In the genomic region with DNA sequence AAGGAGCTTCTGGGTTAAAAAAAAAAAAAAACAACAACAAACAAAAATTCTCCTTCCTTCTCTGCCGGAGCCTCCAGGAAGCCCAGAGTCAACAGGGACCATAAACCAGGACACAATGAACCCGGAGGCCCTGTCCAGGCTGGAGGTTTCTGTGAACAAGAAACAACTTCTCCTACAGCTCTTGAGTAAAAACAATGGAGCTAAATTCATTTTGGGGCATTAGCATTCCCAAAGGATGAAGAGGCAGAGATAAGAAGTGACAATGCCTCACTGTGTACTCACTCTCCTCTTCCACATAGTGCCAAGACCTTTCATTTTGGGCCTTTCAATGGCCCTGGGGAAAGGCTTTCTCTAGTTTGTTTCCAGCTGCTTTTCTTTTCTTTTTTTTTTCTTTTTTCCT, we compare ENCODE assay signal across 16 cellular contexts. TPM values are rescaled to one million over a fixed set of nuclear protein-coding genes. Genes with fewer than 3 reads are reported as not detected.
DNase-seq lines count a peak whose midpoint lies in the region; ATAC-seq and TF ChIP-seq lines count a peak whose summit lies in the region.
"Had no signal": no experiment of that assay in that cellular context is flagged by ENCODE, and none has a peak within 500 bp of the region (broad histone marks: within the 10 kb centered on the region; RNA-seq: fewer than 3 reads in every experiment).

No MANE protein-coding gene starts in this region.

- no peak overlapping the region for H3K4me3 ChIP-seq in coronary artery

- DNase-seq in Right ventricle myocardium inferior (ENCODE audit: missing footprints) (no peak), cardiac septum (ENCODE audit: low spot score) (no peak), astrocyte of the hippocampus (ENCODE audit: low read depth, low spot score) (peak; percentile 23), kidney glomerular epithelial cell (lab: John Stamatoyannopoulos, UW) (peak; percentile 35), coronary artery (ENCODE audit: low spot score) (no peak), NCI-H146 treated with DMSO at 0.1 percent for 48 hours (lab: John Stamatoyannopoulos, UW; ENCODE audit: unreplicated experiment) (no peak), SIG-M5 (lab: John Stamatoyannopoulos, UW) (no peak)
- DNase-seq: ACHN; activated CD8-positive, alpha-beta memory T cell treated with anti-CD3 and anti-CD28 coated beads, Interleukin-2, amount 50 U/mL, for 48 hours; activated naive CD4-positive, alpha-beta T cell treated with anti-CD3 and anti-CD28 coated beads, Interleukin-2, amount 50 U/mL, for 16 hours; cerebellar nuclear complex; GF-D8; NCI-H1092; NCI-H446; stimulated activated CD4-positive, alpha-beta T cell treated with anti-CD3 and anti-CD28 coated beads, Interleukin-2, amount 100 ng/mL, for 24 hours had no signal

- intact Hi-C loops in Right ventricle myocardium inferior (cut with DNase I) = no loop called here
- intact Hi-C loops in cardiac septum (cut with DNase I) = no loop called here

- no peak for TF ChIP-seq CTCF in coronary artery (IDR thresholded peaks at IDR 0.05)

- H3K27ac ChIP-seq in coronary artery = no peak overlapping the region

- ATAC-seq in Right ventricle myocardium inferior (peak; percentile 90), HG02623 (IDR thresholded peaks at IDR 0.05; ENCODE audit: unreplicated experiment) (no peak)

RNA-seq across cellular contexts. Expression of gene RHPN2, which starts 9.0 kb away (rescaled TPM):
- total RNA-seq in Right ventricle myocardium inferior = 3.0 TPM
- total RNA-seq in cardiac septum = 0.67 TPM

RNA-seq across cellular contexts. Expression of gene GPATCH1, which starts 25.3 kb away (rescaled TPM):
- total RNA-seq in Right ventricle myocardium inferior = 6.5 TPM
- 5.2 TPM for total RNA-seq in cardiac septum

Comparison
In these comparisons a context has a peak if more than half of its experiments do, and no peak if none do; other contexts are left out.
1. DNase-seq: peak in astrocyte of the hippocampus (single experiment) and kidney glomerular epithelial cell (single experiment); none in Right ventricle myocardium inferior (single experiment), cardiac septum (single experiment), coronary artery (single experiment), NCI-H146 treated with DMSO at 0.1 percent for 48 hours (single experiment) and SIG-M5 (single experiment).